In genomic region chr7:50848203-50848602, GRCh38 we compare ENCODE assay signal across 32 cellular contexts.
"Had no signal": no experiment of that assay in that cellular context is flagged by ENCODE, and none has a peak within 500 bp of the region (broad histone marks: within the 10 kb centered on the region; RNA-seq: fewer than 3 reads in every experiment).

No MANE protein-coding gene starts in this region.

- H3K4me3 ChIP-seq: adrenal gland, ascending aorta, body of pancreas, breast epithelium, cardiac muscle cell had no signal

- H3K36me3 ChIP-seq: adrenal gland, ascending aorta, brain microvascular endothelial cell, breast epithelium, cardiac muscle cell had no signal

- H3K27ac ChIP-seq: adrenal gland, ascending aorta, body of pancreas, brain microvascular endothelial cell, breast epithelium, cardiac muscle cell had no signal

- DNase-seq: activated effector memory CD4-positive, alpha-beta T cell treated with anti-CD3 and anti-CD28 coated beads, Interleukin-2, amount 50 U/mL, for 16 hours; activated effector memory CD4-positive, alpha-beta T cell treated with Interleukin-2 at 50 U/mL for 16 hours; activated gamma-delta T cell; activated gamma-delta T cell treated with Interleukin-2 at 50 U/mL for 16 hours; activated naive CD4-positive, alpha-beta T cell; activated naive CD4-positive, alpha-beta T cell treated with anti-CD3 and anti-CD28 coated beads for 36 hours; activated naive CD4-positive, alpha-beta T cell treated with anti-CD3 and anti-CD28 coated beads, Interleukin-2, amount 10 ng/mL, durations not matched to agents 7 days and 5 days; activated naive CD4-positive, alpha-beta T cell treated with anti-CD3 and anti-CD28 coated beads, Interleukin-2, amount 50 U/mL, for 16 hours; activated naive CD4-positive, alpha-beta T cell treated with Interleukin-2 at 50 U/mL for 16 hours; activated naive CD8-positive, alpha-beta T cell treated with anti-CD3 and anti-CD28 coated beads for 36 hours; activated naive CD8-positive, alpha-beta T cell treated with anti-CD3 and anti-CD28 coated beads, Interleukin-2, amount 10 ng/mL, durations not matched to agents 7 days and 5 days; activated naive CD8-positive, alpha-beta T cell treated with anti-CD3 and anti-CD28 coated beads, Interleukin-2, amount 50 U/mL, for 24 hours; activated T-cell treated with anti-CD3 and anti-CD28 coated beads, Interleukin-2, amount 50 U/mL, for 1 hour; activated T-cell treated with anti-CD3 and anti-CD28 coated beads, Interleukin-2, amount 50 U/mL, for 24 hours; activated T-cell treated with anti-CD3 and anti-CD28 coated beads, Interleukin-2, amount 50 U/mL, for 4 hours; activated T-cell treated with anti-CD3 and anti-CD28 coated beads, Interleukin-2, amount 50 U/mL, for 48 hours; activated T-cell treated with anti-CD3 and anti-CD28 coated beads, Interleukin-2, amount 50 U/mL, for 72 hours; adrenal gland; amniotic stem cell; amygdala; anterior cingulate cortex; aorta; body of pancreas; brain microvascular endothelial cell; caudate nucleus; central memory CD4-positive, alpha-beta T cell; cerebellar nuclear complex had no signal

- H3K27me3 ChIP-seq: adrenal gland, ascending aorta, body of pancreas, brain microvascular endothelial cell, breast epithelium, cardiac muscle cell had no signal

- ATAC-seq: activated naive CD4-positive, alpha-beta T cell treated with anti-CD3 and anti-CD28 coated beads, Interleukin-2, amount 50 U/mL, for 72 hours; activated naive CD8-positive, alpha-beta T cell treated with anti-CD3 and anti-CD28 coated beads, Interleukin-2, amount 50 U/mL, for 24 hours; activated T-cell treated with anti-CD3 and anti-CD28 coated beads, Interleukin-2, amount 50 U/mL, for 4 hours; activated T-cell treated with anti-CD3 and anti-CD28 coated beads, Interleukin-2, amount 50 U/mL, for 72 hours; activated T-helper 17 cell treated with anti-CD3 and anti-CD28 coated beads, Interleukin-2, amount 50 U/mL, for 72 hours; body of pancreas had no signal

- H3K4me1 ChIP-seq: adrenal gland, body of pancreas, breast epithelium had no signal

- H3K9me3 ChIP-seq: adrenal gland, ascending aorta, body of pancreas, breast epithelium had no signal
